18 cellular contexts compared by ENCODE assay signal in genomic region chr5:157447246-157447645, GRCh38. TPM values are rescaled to one million over a fixed set of nuclear protein-coding genes. Genes with fewer than 3 reads are reported as not detected.
DNase-seq lines count a peak whose midpoint lies in the region; ATAC-seq and TF ChIP-seq lines count a peak whose summit lies in the region.
"Had no signal": no experiment of that assay in that cellular context is flagged by ENCODE, and none has a peak within 500 bp of the region (broad histone marks: within the 10 kb centered on the region; RNA-seq: fewer than 3 reads in every experiment).

No MANE protein-coding gene starts in this region.

- H3K4me3 ChIP-seq in GM23338 (no peak overlapping the region), RWPE2 (ENCODE audit: severe bottlenecking) (no peak overlapping the region), rectal smooth muscle tissue (ENCODE audit: low read length) (peak overlapping the region; percentile 44)

- no peak overlapping the region for H3K27ac Mint-ChIP-seq in GM23338
- H3K27ac Mint-ChIP-seq: activated B cell treated with CpG ODN at 0.5 μM for 24 hours; activated naive CD8-positive, alpha-beta T cell treated with anti-CD3 and anti-CD28 coated beads, Interleukin-2, amount 10 ng/mL, durations not matched to agents 7 days and 5 days; stimulated activated naive CD8-positive, alpha-beta T cell treated with anti-CD3 and anti-CD28 coated beads, Interleukin-15, amount 100 ng/mL, for 72 hours had no signal

- no peak overlapping the region for H3K27ac ChIP-seq in GM23338 (ENCODE audit: low read depth)
- no peak overlapping the region for H3K27ac ChIP-seq in RWPE2 (ENCODE audit: poor library complexity, severe bottlenecking)
- H3K27ac ChIP-seq in rectal smooth muscle tissue (ENCODE audit: low read depth, low read length), result peak overlapping the region; percentile 36

- no peaks in the 10 kb centered on the region for H3F3A ChIP-seq in GM23338 (replicated peaks; ENCODE audit: low read depth)

- no peaks in the 10 kb centered on the region for H3K4me1 ChIP-seq in GM23338 (ENCODE audit: insufficient read depth)
- H3K4me1 ChIP-seq in RWPE2 (ENCODE audit: insufficient read depth, poor library complexity, severe bottlenecking), result no peaks in the 10 kb centered on the region
- H3K4me1 ChIP-seq in rectal smooth muscle tissue (ENCODE audit: control insufficient read depth, insufficient read depth, low read length), result peaks cover 17% of the 10 kb centered on the region

- H3K79me2 ChIP-seq in GM23338 (replicated peaks; ENCODE audit: insufficient read depth), result no peaks in the 10 kb centered on the region

- peak; percentile 19 for DNase-seq in GM23338 (ENCODE audit: low spot score)
- DNase-seq in RWPE2 (ENCODE audit: low spot score), result no peak
- DNase-seq in islet precursor cell, result peak; percentile 82
- DNase-seq in GM10266 (ENCODE audit: extremely low spot score), result no peak
- no peak for DNase-seq in NCI-H1092 treated with DMSO at 0.1 percent for 48 hours (lab: John Stamatoyannopoulos, UW)
- no peak for DNase-seq in globus pallidus (ENCODE audit: low spot score)
- DNase-seq: activated B cell treated with CpG ODN at 0.5 μM for 24 hours; activated naive CD8-positive, alpha-beta T cell treated with anti-CD3 and anti-CD28 coated beads, Interleukin-2, amount 10 ng/mL, durations not matched to agents 7 days and 5 days; naive B cell; NCI-H1930; NCI-H446 treated with DMSO at 0.1 percent for 48 hours; stimulated activated naive CD8-positive, alpha-beta T cell treated with anti-CD3 and anti-CD28 coated beads, Interleukin-15, amount 100 ng/mL, for 72 hours; T-helper 1 cell had no signal

- H2AFZ ChIP-seq in GM23338, result peak overlapping the region; percentile 82

- no peaks in the 10 kb centered on the region for H3K27me3 Mint-ChIP-seq in GM23338 (ENCODE audit: insufficient read depth, low read depth, poor library complexity)
- H3K27me3 Mint-ChIP-seq: activated B cell treated with CpG ODN at 0.5 μM for 24 hours, naive B cell had no signal

- H3K9me2 ChIP-seq in GM23338 (ENCODE audit: insufficient read depth), result no peaks in the 10 kb centered on the region

- ATAC-seq in GM23338 (peak; percentile 76), RWPE2 (ENCODE audit: low read depth) (peak; percentile 11; the same call in 1 of the 3 replicates), GM19324 (IDR thresholded peaks at IDR 0.05; ENCODE audit: low FRiP score, unreplicated experiment) (no peak)
- ATAC-seq: stimulated activated naive CD8-positive, alpha-beta T cell treated with anti-CD3 and anti-CD28 coated beads, Interleukin-15, amount 100 ng/mL, for 72 hours had no signal

- no peaks in the 10 kb centered on the region for H4K20me1 ChIP-seq in GM23338 (replicated peaks; ENCODE audit: insufficient read depth)

- TF ChIP-seq CTCF in GM23338 (conservative IDR thresholded peaks at IDR 0.05; ENCODE audit: low read depth in 2 of 2) (no peak), RWPE2 (IDR thresholded peaks at IDR 0.05; ENCODE audit: poor library complexity, severe bottlenecking) (no peak), GM10266 (IDR thresholded peaks at IDR 0.05; ENCODE audit: control insufficient read depth, insufficient read depth, low read depth, missing control alignments) (no peak)

- H3K36me3 ChIP-seq in GM23338 (ENCODE audit: insufficient read depth) (no peaks in the 10 kb centered on the region), RWPE2 (ENCODE audit: low read depth) (no peaks in the 10 kb centered on the region), rectal smooth muscle tissue (ENCODE audit: control insufficient read depth, insufficient read depth, low read length) (no peaks in the 10 kb centered on the region)

- no peak overlapping the region for H3K4me2 ChIP-seq in GM23338

- no peak overlapping the region for H3K9ac ChIP-seq in rectal smooth muscle tissue (ENCODE audit: low read length)

- H3K27me3 ChIP-seq in GM23338 (ENCODE audit: insufficient read depth) (no peaks in the 10 kb centered on the region), RWPE2 (ENCODE audit: insufficient read depth, poor library complexity, severe bottlenecking) (no peaks in the 10 kb centered on the region), rectal smooth muscle tissue (ENCODE audit: control insufficient read depth, insufficient read depth, low read length) (no peaks in the 10 kb centered on the region)

- no peaks in the 10 kb centered on the region; the same call in 1 of the 3 replicates for H3K4me1 Mint-ChIP-seq in GM23338
- H3K4me1 Mint-ChIP-seq: activated naive CD8-positive, alpha-beta T cell treated with anti-CD3 and anti-CD28 coated beads, Interleukin-2, amount 10 ng/mL, durations not matched to agents 7 days and 5 days; stimulated activated naive CD8-positive, alpha-beta T cell treated with anti-CD3 and anti-CD28 coated beads, Interleukin-15, amount 100 ng/mL, for 72 hours had no signal

- no peaks in the 10 kb centered on the region for H3K36me3 Mint-ChIP-seq in GM23338 (ENCODE audit: low read depth)
- H3K36me3 Mint-ChIP-seq: activated naive CD8-positive, alpha-beta T cell treated with anti-CD3 and anti-CD28 coated beads, Interleukin-2, amount 10 ng/mL, durations not matched to agents 7 days and 5 days had no signal

- no peaks in the 10 kb centered on the region for H3K9me3 ChIP-seq in RWPE2 (ENCODE audit: severe bottlenecking)

- H3K4me3 Mint-ChIP-seq in GM23338, result no peak overlapping the region
- H3K4me3 Mint-ChIP-seq: activated B cell treated with CpG ODN at 0.5 μM for 24 hours; activated naive CD8-positive, alpha-beta T cell treated with anti-CD3 and anti-CD28 coated beads, Interleukin-2, amount 10 ng/mL, durations not matched to agents 7 days and 5 days; naive B cell; stimulated activated naive CD8-positive, alpha-beta T cell treated with anti-CD3 and anti-CD28 coated beads, Interleukin-15, amount 100 ng/mL, for 72 hours had no signal

- no peaks in the 10 kb centered on the region for H3K9me3 Mint-ChIP-seq in GM23338
- H3K9me3 Mint-ChIP-seq: activated B cell treated with CpG ODN at 0.5 μM for 24 hours; activated naive CD8-positive, alpha-beta T cell treated with anti-CD3 and anti-CD28 coated beads, Interleukin-2, amount 10 ng/mL, durations not matched to agents 7 days and 5 days; naive B cell; stimulated activated naive CD8-positive, alpha-beta T cell treated with anti-CD3 and anti-CD28 coated beads, Interleukin-15, amount 100 ng/mL, for 72 hours had no signal

TF ChIP-seq in GM23338, 12 proteins besides CTCF, POLR2A, EP300 and RAD21 (continues in another document):
- TF ChIP-seq ZNF462 (CRISPR knock-in tag; IDR thresholded peaks at IDR 0.05) (no peak), CREB1 (CRISPR knock-in tag; IDR thresholded peaks at IDR 0.05; ENCODE audit: low read depth) (no peak)

RNA-seq across cellular contexts. Expression of gene NIPAL4, which starts 12.8 kb away (rescaled TPM):
- total RNA-seq in GM23338 (2014; rRNA removed; shearing (Covaris generic)), result 0.21 and 0.27 TPM in 2 replicates
- polyA plus RNA-seq in GM23338 (2016; fragmentation: Nextera tagmentation; extraction: Ambion mirVana), result 0.10 TPM in 1 of 2 replicates, not detected in the other
- total RNA-seq: activated naive CD8-positive, alpha-beta T cell treated with anti-CD3 and anti-CD28 coated beads, Interleukin-2, amount 10 ng/mL, durations not matched to agents 7 days and 5 days; H4; liver; pulmonary artery endothelial cell had no signal
- polyA plus RNA-seq: liver had no signal

Comparison
In these comparisons a context has a peak if more than half of its experiments do, and no peak if none do; other contexts are left out.
1. DNase-seq: peak in GM23338 (single experiment) and islet precursor cell (single experiment); none in RWPE2 (single experiment), GM10266 (single experiment), NCI-H1092 treated with DMSO at 0.1 percent for 48 hours (single experiment) and globus pallidus (single experiment).